9 cellular contexts compared by ENCODE assay signal in the genomic region with DNA sequence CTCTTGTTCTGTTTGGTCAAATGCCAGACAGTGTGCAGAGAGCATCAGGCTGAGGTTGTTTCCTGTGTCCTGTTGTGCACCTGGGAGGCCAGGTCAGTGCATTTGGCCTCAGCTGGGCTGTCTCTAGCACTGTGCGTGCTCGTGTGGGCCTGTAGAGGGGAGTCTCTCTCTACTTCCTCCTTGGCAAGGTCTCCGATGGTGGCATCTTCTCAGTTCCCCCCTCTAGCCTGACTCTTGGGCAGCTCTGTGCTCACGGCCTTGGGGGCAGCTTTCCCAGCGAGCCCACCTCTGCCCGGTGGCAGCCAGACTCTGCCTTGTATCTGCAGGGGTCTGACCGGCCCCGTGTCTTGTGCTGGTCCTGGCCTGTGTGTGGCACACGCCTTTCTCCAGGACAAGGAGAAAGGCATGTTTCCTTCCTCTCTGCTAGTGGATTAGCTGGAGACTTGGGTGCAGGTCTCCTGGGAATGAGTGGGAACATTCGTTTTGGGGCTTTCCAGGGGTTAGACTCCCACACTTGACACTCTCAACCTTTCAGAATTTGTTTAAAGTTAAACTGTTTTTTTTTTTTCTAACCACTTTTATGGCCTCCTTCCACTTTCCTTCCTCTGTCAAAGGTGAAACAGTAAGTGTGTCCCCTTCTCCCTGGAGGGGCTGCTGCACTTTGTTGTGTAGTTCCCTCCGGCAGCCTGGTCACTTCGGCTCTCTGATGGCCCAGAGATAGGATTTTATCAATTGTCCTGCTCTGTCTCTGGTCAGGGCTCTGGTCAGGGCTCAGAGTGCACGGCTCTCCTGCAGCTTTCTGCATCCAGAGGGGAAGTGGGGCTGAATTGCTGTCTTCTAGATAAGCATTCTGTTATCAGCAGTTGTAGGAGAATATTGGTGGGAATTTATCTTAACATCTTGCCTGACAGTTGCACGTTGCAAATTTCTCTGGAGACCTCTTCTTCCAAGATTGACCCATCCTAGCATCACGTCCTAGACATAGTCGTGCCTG.
A peak's percentile ranks its signal among the peaks of the same experiment; 100 is the strongest.
DNase-seq lines count a peak whose midpoint lies in the region; ATAC-seq and TF ChIP-seq lines count a peak whose summit lies in the region.
"Had no signal": no experiment of that assay in that cellular context is flagged by ENCODE, and none has a peak within 500 bp of the region (broad histone marks: within the 10 kb centered on the region; RNA-seq: fewer than 3 reads in every experiment).

No MANE protein-coding gene starts in this region.

- H3K36me3 Mint-ChIP-seq in activated T-cell treated with anti-CD3 and anti-CD28 coated beads, Interleukin-2, amount 50 U/mL, for 24 hours (ENCODE audit: low read depth), result peaks cover 62% of the 10 kb centered on the region

- no peak for TF ChIP-seq CTCF in RWPE2 (IDR thresholded peaks at IDR 0.05; ENCODE audit: poor library complexity, severe bottlenecking)
- TF ChIP-seq CTCF in heart left ventricle (IDR thresholded peaks at IDR 0.05), result peak in 2 of 12 donors; percentile 19 to 23
- no peak for TF ChIP-seq CTCF in testis (IDR thresholded peaks at IDR 0.05)

- H3K27me3 Mint-ChIP-seq in activated T-cell treated with anti-CD3 and anti-CD28 coated beads, Interleukin-2, amount 50 U/mL, for 24 hours, result no peaks in the 10 kb centered on the region

- H3K9me3 ChIP-seq in RWPE2 (ENCODE audit: severe bottlenecking), result no peaks in the 10 kb centered on the region
- no peaks in the 10 kb centered on the region for H3K9me3 ChIP-seq in heart left ventricle
- H3K9me3 ChIP-seq in testis, result no peaks in the 10 kb centered on the region

- H3K4me3 ChIP-seq in RWPE2 (ENCODE audit: severe bottlenecking) (no peak overlapping the region), heart left ventricle (no peak overlapping the region), testis (no peak overlapping the region)

- 37 to 46% (median 42%) methylated on average over 14 to 16 of the region's 16 CpGs for WGBS in heart left ventricle, 4 donors
- 34 to 43% methylated on average over 13 to 16 of the region's 16 CpGs for WGBS in testis, 2 donors

- H3K27ac Mint-ChIP-seq in activated T-cell treated with anti-CD3 and anti-CD28 coated beads, Interleukin-2, amount 50 U/mL, for 24 hours, result peak overlapping the region; percentile 47

- no peak overlapping the region for H3K4me3 Mint-ChIP-seq in activated T-cell treated with anti-CD3 and anti-CD28 coated beads, Interleukin-2, amount 50 U/mL, for 24 hours

- H3K27me3 ChIP-seq in RWPE2 (ENCODE audit: insufficient read depth, poor library complexity, severe bottlenecking), result no peaks in the 10 kb centered on the region
- H3K27me3 ChIP-seq in heart left ventricle, result no peaks in the 10 kb centered on the region
- no peaks in the 10 kb centered on the region for H3K27me3 ChIP-seq in testis

- intact Hi-C loops in heart left ventricle (cut with DNase I), result no loop called here
- intact Hi-C loops in testis (cut with DNase I; ENCODE audit: low total_unique reads), result no loop called here

- no peak overlapping the region for H3K27ac ChIP-seq in RWPE2 (ENCODE audit: poor library complexity, severe bottlenecking)
- peak overlapping the region in 11 of 12 donors; percentile 7 to 70 (median 51) for H3K27ac ChIP-seq in heart left ventricle
- peak overlapping the region in 1 of 2 donors; percentile 15 for H3K27ac ChIP-seq in testis
- H3K27ac ChIP-seq: C4-2B had no signal

- H3K9me3 Mint-ChIP-seq in activated T-cell treated with anti-CD3 and anti-CD28 coated beads, Interleukin-2, amount 50 U/mL, for 24 hours, result no peaks in the 10 kb centered on the region

- no peak for TF ChIP-seq POLR2A in heart left ventricle (IDR thresholded peaks at IDR 0.05)
- TF ChIP-seq POLR2A in testis (IDR thresholded peaks at IDR 0.05), result no peak

- peaks cover 54% of the 10 kb centered on the region for H3K4me1 Mint-ChIP-seq in activated T-cell treated with anti-CD3 and anti-CD28 coated beads, Interleukin-2, amount 50 U/mL, for 24 hours (ENCODE audit: low read depth)

- DNase-seq in activated T-cell treated with anti-CD3 and anti-CD28 coated beads, Interleukin-2, amount 50 U/mL, for 24 hours, result peak; percentile 32
- DNase-seq in activated T-cell treated with anti-CD3 and anti-CD28 coated beads, Interleukin-2, amount 50 U/mL, for 1 hour, result no peak
- no peak for DNase-seq in RWPE2 (ENCODE audit: low spot score)
- DNase-seq in heart left ventricle, result peak in 1 of 5 donors; percentile 35
- DNase-seq in testis, result peak; percentile 43
- DNase-seq in stimulated activated CD4-positive, alpha-beta T cell treated with anti-CD3 and anti-CD28 coated beads, Interleukin-4, amount 100 ng/mL, for 24 hours, result no peak
- no peak for DNase-seq in 8988T

- ATAC-seq in HG02938 (IDR thresholded peaks at IDR 0.05; ENCODE audit: unreplicated experiment), result peak; percentile 88
- peak; percentile 44; the same call in 1 of the 3 replicates for ATAC-seq in RWPE2 (ENCODE audit: low read depth)
- peak in 3 of 4 donors; percentile 47 to 75 (median 55) for ATAC-seq in heart left ventricle

- no peaks in the 10 kb centered on the region for H3K4me1 ChIP-seq in RWPE2 (ENCODE audit: insufficient read depth, poor library complexity, severe bottlenecking)
- peaks cover 5 to 66% (median 54%) of the 10 kb centered on the region in 12 donors for H3K4me1 ChIP-seq in heart left ventricle
- peaks cover 40% of the 10 kb centered on the region for H3K4me1 ChIP-seq in testis

- peaks cover 19% of the 10 kb centered on the region for H3K36me3 ChIP-seq in RWPE2 (ENCODE audit: low read depth)
- peaks cover 0 to 33% (median 8%) of the 10 kb centered on the region in 9 donors for H3K36me3 ChIP-seq in heart left ventricle
- no peaks in the 10 kb centered on the region for H3K36me3 ChIP-seq in testis (ENCODE audit: low read depth, missing control alignments)

Comparison
In these comparisons a context has a peak if more than half of its experiments do, and no peak if none do; other contexts are left out.
1. DNase-seq: peak in activated T-cell treated with anti-CD3 and anti-CD28 coated beads, Interleukin-2, amount 50 U/mL, for 24 hours (single experiment) and testis (single experiment); none in activated T-cell treated with anti-CD3 and anti-CD28 coated beads, Interleukin-2, amount 50 U/mL, for 1 hour (single experiment), RWPE2 (single experiment), stimulated activated CD4-positive, alpha-beta T cell treated with anti-CD3 and anti-CD28 coated beads, Interleukin-4, amount 100 ng/mL, for 24 hours (single experiment) and 8988T (single experiment).
2. Peak in every context shown above with its lines, with median percentiles within 50 percentile points of each other: ATAC-seq.